ENCODE assay signal across 19 cellular contexts in genomic region chr11:12382451-12382850, GRCh38. TPM values are rescaled to one million over a fixed set of nuclear protein-coding genes. Genes with fewer than 3 reads are reported as not detected.
A peak's percentile ranks its signal among the peaks of the same experiment; 100 is the strongest.
DNase-seq lines count a peak whose midpoint lies in the region; ATAC-seq and TF ChIP-seq lines count a peak whose summit lies in the region.
"Had no signal": no experiment of that assay in that cellular context is flagged by ENCODE, and none has a peak within 500 bp of the region (broad histone marks: within the 10 kb centered on the region; RNA-seq: fewer than 3 reads in every experiment).

No MANE protein-coding gene starts in this region.

- peaks cover 75% of the 10 kb centered on the region for H3K4me1 Mint-ChIP-seq in chondrocyte (ENCODE audit: low read depth)

- H3K9ac ChIP-seq in mesenchymal stem cell (ENCODE audit: low read length) (peak overlapping the region; percentile 16), smooth muscle cell (ENCODE audit: low read depth) (no peak overlapping the region)

- no peak overlapping the region for H4K8ac ChIP-seq in mesenchymal stem cell (ENCODE audit: low read length)

- H3K9me2 ChIP-seq in OCI-LY7 (ENCODE audit: insufficient read depth, low read length): no peaks in the 10 kb centered on the region

- H3K23ac ChIP-seq in mesenchymal stem cell (ENCODE audit: low read length in 2 of 2): no peak overlapping the region

- H3K9me3 Mint-ChIP-seq in chondrocyte (ENCODE audit: low read depth): no peaks in the 10 kb centered on the region

- CTCF ChIA-PET in OCI-LY7 (lab: Charles Lee; ENCODE audit: unreplicated experiment): no interaction called here

- peaks cover 4% of the 10 kb centered on the region for H3K36me3 Mint-ChIP-seq in chondrocyte (ENCODE audit: low read depth)

- H3K9me3 ChIP-seq in mesenchymal stem cell (ENCODE audit: control insufficient read depth, low read length) (no peaks in the 10 kb centered on the region), smooth muscle cell (replicated peaks; ENCODE audit: low read depth) (no peaks in the 10 kb centered on the region), OCI-LY7 (ENCODE audit: low read length) (no peaks in the 10 kb centered on the region), prostate gland (no peaks in the 10 kb centered on the region)
- H3K9me3 ChIP-seq: Peyer's patch had no signal

- no peak for ATAC-seq in HG03469 (IDR thresholded peaks at IDR 0.05; ENCODE audit: unreplicated experiment)
- ATAC-seq: HCT116, SK-N-SH treated with all-trans-retinoic acid at 6 μM for 48 hours had no signal

- no peak overlapping the region for H2BK120ac ChIP-seq in mesenchymal stem cell (ENCODE audit: low read depth, low read length)

- no TSS peak for BruUV-seq in OCI-LY7 (replicated peaks; lab: Mats Ljungman, UMichigan)

- peak overlapping the region; percentile 55 for H3K27ac Mint-ChIP-seq in chondrocyte (ENCODE audit: unreplicated experiment)
- H3K27ac Mint-ChIP-seq: CD8-positive, alpha-beta memory T cell had no signal

- H3K4me3 Mint-ChIP-seq in chondrocyte (ENCODE audit: unreplicated experiment): no peak overlapping the region
- H3K4me3 Mint-ChIP-seq: CD8-positive, alpha-beta memory T cell had no signal

- no peak overlapping the region for H3K14ac ChIP-seq in mesenchymal stem cell (ENCODE audit: low read length in 2 of 2)

- H4K20me1 ChIP-seq in smooth muscle cell (ENCODE audit: low read depth): peaks cover 89% of the 10 kb centered on the region
- H4K20me1 ChIP-seq in OCI-LY7 (ENCODE audit: insufficient read depth, low read length): no peaks in the 10 kb centered on the region

- H3K27ac ChIP-seq in mesenchymal stem cell (ENCODE audit: low read length, poor library complexity, severe bottlenecking): no peak overlapping the region
- H3K27ac ChIP-seq in smooth muscle cell (ENCODE audit: low read depth): peak overlapping the region; percentile 46
- H3K27ac ChIP-seq in OCI-LY7 (ENCODE audit: low read depth, low read length, poor library complexity, severe bottlenecking): no peak overlapping the region
- H3K27ac ChIP-seq in prostate gland: peak overlapping the region in 1 of 2 donors; percentile 24
- H3K27ac ChIP-seq: C4-2B had no signal

- peaks cover 2% of the 10 kb centered on the region for H3K79me1 ChIP-seq in mesenchymal stem cell (replicated peaks; ENCODE audit: low read length, poor library complexity, severe bottlenecking)

- TF ChIP-seq CTCF in chondrocyte (IDR thresholded peaks at IDR 0.05): no peak
- TF ChIP-seq CTCF in smooth muscle cell (IDR thresholded peaks at IDR 0.05; ENCODE audit: borderline replicate concordance, insufficient read depth, poor library complexity, severe bottlenecking): no peak
- no peak for TF ChIP-seq CTCF in OCI-LY7 (conservative IDR thresholded peaks at IDR 0.05; ENCODE audit: low read length)
- no peak for TF ChIP-seq CTCF in prostate gland (IDR thresholded peaks at IDR 0.05)

- no peak overlapping the region for H3K4ac ChIP-seq in mesenchymal stem cell (ENCODE audit: low read depth in 1 of 2, low read length in 2 of 2)

- H3K4me2 ChIP-seq in mesenchymal stem cell (ENCODE audit: low read length, poor library complexity, severe bottlenecking) (no peak overlapping the region), smooth muscle cell (peak overlapping the region; percentile 9), OCI-LY7 (ENCODE audit: low read length) (no peak overlapping the region)

- no peaks in the 10 kb centered on the region for H3K27me3 Mint-ChIP-seq in chondrocyte (ENCODE audit: low read depth)

- H2BK5ac ChIP-seq in mesenchymal stem cell (ENCODE audit: low read depth, low read length, poor library complexity, severe bottlenecking): no peak overlapping the region

- no peak overlapping the region for H2AK5ac ChIP-seq in mesenchymal stem cell (ENCODE audit: low read length, severe bottlenecking)

- H3K4me3 ChIP-seq in mesenchymal stem cell (ENCODE audit: insufficient read depth in 1 of 2, low read depth in 1 of 2, low read length in 2 of 2) (no peak overlapping the region), smooth muscle cell (no peak overlapping the region), OCI-LY7 (ENCODE audit: low read depth, low read length, poor library complexity, severe bottlenecking) (no peak overlapping the region), prostate gland (no peak overlapping the region)
- H3K4me3 ChIP-seq: Peyer's patch had no signal

- DNase-seq in EH (ENCODE audit: low read depth) (peak; percentile 42), chondrocyte (ENCODE audit: low spot score) (no peak), mesenchymal stem cell (no peak), smooth muscle cell (lab: John Stamatoyannopoulos, UW; ENCODE audit: unreplicated experiment) (no peak), OCI-LY7 (ENCODE audit: low spot score) (no peak), prostate gland (ENCODE audit: low spot score) (no peak)
- DNase-seq: Calu3; CD8-positive, alpha-beta memory T cell; DMS153; MM.1S; NCI-H1048; NCI-H1436; NCI-H2227 treated with DMSO at 0.1 percent for 48 hours; NCI-H510A; Peyer's patch had no signal

- H3K79me2 ChIP-seq in smooth muscle cell (ENCODE audit: low read depth) (peaks cover 95% of the 10 kb centered on the region), OCI-LY7 (ENCODE audit: insufficient read depth, low read depth, low read length) (no peaks in the 10 kb centered on the region)

- no peak overlapping the region for H2BK15ac ChIP-seq in mesenchymal stem cell (ENCODE audit: low read depth, poor library complexity, severe bottlenecking)

- no CpG with 5 or more reads among the region's 1 CpG for WGBS in mesenchymal stem cell
- WGBS in smooth muscle cell (ENCODE audit: low lambda C conversion rate): 92% methylated on average over 1 of the region's 1 CpG
- 79% methylated on average over 1 of the region's 1 CpG for WGBS in prostate gland

- no peak overlapping the region for H4K91ac ChIP-seq in mesenchymal stem cell (ENCODE audit: low read length)

- POLR2A ChIA-PET in OCI-LY7 (lab: Charles Lee): no interaction called here

- peaks cover 3% of the 10 kb centered on the region for H3K4me1 ChIP-seq in mesenchymal stem cell (ENCODE audit: control insufficient read depth, insufficient read depth, low read depth, low read length)
- H3K4me1 ChIP-seq in smooth muscle cell (ENCODE audit: low read depth): peaks cover 7% of the 10 kb centered on the region
- H3K4me1 ChIP-seq in OCI-LY7 (ENCODE audit: insufficient read depth, low read length, poor library complexity, severe bottlenecking): no peaks in the 10 kb centered on the region
- peaks cover 3% of the 10 kb centered on the region for H3K4me1 ChIP-seq in prostate gland (replicated peaks)

- no peak overlapping the region for H2BK12ac ChIP-seq in mesenchymal stem cell (ENCODE audit: low read length in 2 of 2)

- H3F3A ChIP-seq in smooth muscle cell (ENCODE audit: low read depth): peaks cover 27% of the 10 kb centered on the region

- no peak overlapping the region for H3K18ac ChIP-seq in mesenchymal stem cell (ENCODE audit: low read depth in 1 of 2, low read length in 2 of 2)

- intact Hi-C loops in OCI-LY7 (cut with micrococcal nuclease; ENCODE audit: unreplicated experiment) (no loop called here), prostate gland (cut with DNase I) (no loop called here)

- peaks cover 0 to 22% of the 10 kb centered on the region in 2 experiments for H3K36me3 ChIP-seq in mesenchymal stem cell (ENCODE audit: control insufficient read depth in 1 of 2, insufficient read depth in 2 of 2, low read depth in 1 of 2, low read length in 2 of 2)
- H3K36me3 ChIP-seq in smooth muscle cell (ENCODE audit: low read depth): no peaks in the 10 kb centered on the region
- H3K36me3 ChIP-seq in OCI-LY7 (ENCODE audit: insufficient read depth, low read length): no peaks in the 10 kb centered on the region
- no peaks in the 10 kb centered on the region for H3K36me3 ChIP-seq in prostate gland
- H3K36me3 ChIP-seq: Peyer's patch had no signal

- no peak overlapping the region for H2AFZ ChIP-seq in mesenchymal stem cell (ENCODE audit: low read depth, low read length)
- H2AFZ ChIP-seq in smooth muscle cell (ENCODE audit: low read depth): no peak overlapping the region
- H2AFZ ChIP-seq in OCI-LY7 (ENCODE audit: low read length): no peak overlapping the region

- H3K27me3 ChIP-seq in mesenchymal stem cell (ENCODE audit: control insufficient read depth in 1 of 2, insufficient read depth in 1 of 2, low read length in 2 of 2) (no peaks in the 10 kb centered on the region), smooth muscle cell (ENCODE audit: low read depth) (no peaks in the 10 kb centered on the region), prostate gland (replicated peaks; ENCODE audit: insufficient read depth) (no peaks in the 10 kb centered on the region)
- H3K27me3 ChIP-seq: Peyer's patch had no signal

- no peak for TF ChIP-seq POLR2A in prostate gland (IDR thresholded peaks at IDR 0.05)

RNA-seq across cellular contexts. Expression of gene PARVA, which starts 5.1 kb away (rescaled TPM):
- total RNA-seq in chondrocyte: 147 to 170 TPM (median 158 TPM) in 3 replicates
- polyA plus RNA-seq in mesenchymal stem cell (2013, experiment 1 of 2): 109 TPM
- polyA plus RNA-seq in mesenchymal stem cell (2013, experiment 2 of 2): 110 TPM
- total RNA-seq in smooth muscle cell: 73.9 and 78.6 TPM in 2 replicates
- 85.4 and 99.4 TPM in 2 replicates for polyA plus RNA-seq in smooth muscle cell
- not detected in 2 replicates for total RNA-seq in OCI-LY7 (2014; rRNA removed; shearing (Covaris generic))
- not detected in 2 replicates for total RNA-seq in OCI-LY7 (2022)
- 10 to 100 TPM; 38.4 to 55.1 TPM for total RNA-seq in prostate gland

Comparison
In these comparisons a context has a peak if more than half of its experiments do, and no peak if none do; other contexts are left out.
1. RNA of gene PARVA, which starts 5.1 kb away (total RNA-seq): 147 to 170 TPM in chondrocyte, 73.9 to 78.6 TPM in smooth muscle cell and 38.4 to 55.1 TPM in prostate gland; not detected in OCI-LY7; every median in the first group is over 10 times any median in the second.